ENCODE assay signal across 26 cellular contexts in genomic region chr17:12996357-12996756, GRCh38.
"Had no signal": no experiment of that assay in that cellular context is flagged by ENCODE, and none has a peak within 500 bp of the region (broad histone marks: within the 10 kb centered on the region; RNA-seq: fewer than 3 reads in every experiment).

No MANE protein-coding gene starts in this region.

- H3K27ac ChIP-seq: left lung, lower lobe of right lung, neural progenitor cell, ovary, spleen, tibial nerve, uterus had no signal

- H3K27me3 ChIP-seq: left lung, neural progenitor cell, ovary, spleen, tibial nerve, uterus had no signal

- H3K27ac Mint-ChIP-seq: mesothelial cell of epicardium; natural killer cell; nephron progenitor cell; neural progenitor cell; progenitor cell of endocrine pancreas; stimulated activated effector memory CD8-positive, alpha-beta T cell treated with anti-CD3 and anti-CD28 coated beads, Interleukin-12 subunit alpha, Interleukin-12 subunit beta, amount 100 ng/mL, for 72 hours; type B pancreatic cell had no signal

- H3K4me2 ChIP-seq: neural progenitor cell had no signal

- DNase-seq: hippocampal formation; left colon; left lung; lower lobe of right lung; mammary epithelial cell; mesenchymal stem cell; naive B cell; natural killer cell; nephron progenitor cell; ovary; small intestine; spleen; stimulated activated CD4-positive, alpha-beta T cell treated with anti-CD3 and anti-CD28 coated beads, Interleukin-4, amount 100 ng/mL, for 24 hours; stimulated activated naive CD4-positive, alpha-beta T cell; stimulated activated naive CD8-positive, alpha-beta T cell treated with anti-CD3 and anti-CD28 coated beads, Interleukin-15, amount 100 ng/mL, for 72 hours; substantia nigra; uterus had no signal

- FAIRE-seq: keratinocyte, small intestine had no signal

- H3K9me3 Mint-ChIP-seq: mesothelial cell of epicardium; naive B cell; natural killer cell; nephron progenitor cell; neural progenitor cell; stimulated activated effector memory CD8-positive, alpha-beta T cell treated with anti-CD3 and anti-CD28 coated beads, Interleukin-12 subunit alpha, Interleukin-12 subunit beta, amount 100 ng/mL, for 72 hours; stimulated activated naive CD8-positive, alpha-beta T cell treated with anti-CD3 and anti-CD28 coated beads, Interleukin-15, amount 100 ng/mL, for 72 hours; type B pancreatic cell had no signal

- ATAC-seq: left colon; left lung; lower lobe of right lung; natural killer cell; right cardiac atrium; sciatic nerve; stimulated activated effector memory CD8-positive, alpha-beta T cell treated with anti-CD3 and anti-CD28 coated beads, Interleukin-12 subunit alpha, Interleukin-12 subunit beta, amount 100 ng/mL, for 72 hours; stimulated activated naive CD8-positive, alpha-beta T cell treated with anti-CD3 and anti-CD28 coated beads, Interleukin-15, amount 100 ng/mL, for 72 hours had no signal

- H3K4me1 ChIP-seq: left lung, lower lobe of right lung, neural progenitor cell, spleen, tibial nerve, uterus had no signal

- H3K9ac ChIP-seq: neural progenitor cell had no signal

- H3K9me3 ChIP-seq: left lung, lower lobe of right lung, ovary, spleen, tibial nerve, uterus had no signal

- H3K4me3 ChIP-seq: left lung, lower lobe of right lung, neural progenitor cell, ovary, spleen, tibial nerve, uterus had no signal

- H2AFZ ChIP-seq: neural progenitor cell had no signal

- H3K27me3 Mint-ChIP-seq: naive B cell; progenitor cell of endocrine pancreas; stimulated activated naive CD8-positive, alpha-beta T cell treated with anti-CD3 and anti-CD28 coated beads, Interleukin-15, amount 100 ng/mL, for 72 hours; type B pancreatic cell had no signal

- H3K4me1 Mint-ChIP-seq: mesothelial cell of epicardium; naive B cell; natural killer cell; nephron progenitor cell; neural progenitor cell; stimulated activated effector memory CD8-positive, alpha-beta T cell treated with anti-CD3 and anti-CD28 coated beads, Interleukin-12 subunit alpha, Interleukin-12 subunit beta, amount 100 ng/mL, for 72 hours; stimulated activated naive CD8-positive, alpha-beta T cell treated with anti-CD3 and anti-CD28 coated beads, Interleukin-15, amount 100 ng/mL, for 72 hours had no signal

- H3K4me3 Mint-ChIP-seq: mesothelial cell of epicardium; naive B cell; natural killer cell; nephron progenitor cell; neural progenitor cell; stimulated activated effector memory CD8-positive, alpha-beta T cell treated with anti-CD3 and anti-CD28 coated beads, Interleukin-12 subunit alpha, Interleukin-12 subunit beta, amount 100 ng/mL, for 72 hours; stimulated activated naive CD8-positive, alpha-beta T cell treated with anti-CD3 and anti-CD28 coated beads, Interleukin-15, amount 100 ng/mL, for 72 hours; type B pancreatic cell had no signal

- H3K36me3 ChIP-seq: ovary, uterus had no signal
